Comparison of ENCODE assay signal across 1 cellular context in the genomic region with DNA sequence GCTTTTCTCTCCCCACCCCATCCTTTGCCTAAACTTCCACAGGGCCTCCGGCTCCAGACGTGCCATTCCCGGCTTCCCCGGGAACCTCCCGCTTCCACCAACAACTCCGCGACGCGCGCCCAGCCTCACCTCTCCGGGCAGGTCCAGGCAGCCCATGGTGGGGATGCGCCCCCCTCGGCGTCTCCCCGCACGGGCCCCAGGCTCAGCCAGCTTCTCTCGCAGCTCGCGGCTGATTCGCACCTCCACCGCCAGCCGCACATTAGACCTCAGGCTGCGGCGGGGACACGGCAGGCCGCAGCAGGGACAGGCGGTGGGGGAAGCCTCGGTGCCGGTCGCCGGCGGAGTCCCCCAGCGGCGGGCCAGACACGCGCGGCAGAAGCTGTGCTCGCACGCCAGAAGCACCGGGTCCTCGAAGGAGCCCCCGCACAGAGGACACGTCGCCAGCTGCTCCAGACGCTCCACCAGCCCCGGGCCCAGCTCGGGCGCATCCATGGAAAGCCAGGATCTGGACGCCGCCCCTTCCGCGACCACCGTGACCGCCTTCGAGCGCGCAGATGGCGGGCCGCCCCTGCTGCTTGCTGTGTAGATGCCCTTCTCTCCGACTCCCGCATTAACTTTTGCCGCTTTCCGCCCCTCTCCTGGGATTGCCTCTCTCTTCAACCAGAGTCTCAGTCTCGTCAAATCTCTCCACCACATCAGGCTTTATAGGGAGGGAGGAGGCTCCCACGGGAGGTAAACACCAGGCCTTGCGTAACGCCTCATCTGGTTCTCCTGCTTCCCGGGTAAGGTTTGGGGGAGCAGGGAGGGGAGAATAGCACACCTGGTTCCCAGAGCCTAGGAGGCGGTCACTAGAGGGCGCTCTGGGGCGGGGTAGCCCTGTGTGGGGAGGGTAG.
TF ChIP-seq lines count a peak whose summit lies in the region.

A gene with protein sequence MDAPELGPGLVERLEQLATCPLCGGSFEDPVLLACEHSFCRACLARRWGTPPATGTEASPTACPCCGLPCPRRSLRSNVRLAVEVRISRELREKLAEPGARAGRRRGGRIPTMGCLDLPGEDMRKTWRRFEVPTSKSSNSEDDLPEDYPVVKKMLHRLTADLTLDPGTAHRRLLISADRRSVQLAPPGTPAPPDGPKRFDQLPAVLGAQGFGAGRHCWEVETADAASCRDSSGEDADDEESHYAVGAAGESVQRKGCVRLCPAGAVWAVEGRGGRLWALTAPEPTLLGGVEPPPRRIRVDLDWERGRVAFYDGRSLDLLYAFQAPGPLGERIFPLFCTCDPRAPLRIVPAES (minus strand): TSS at position 676 of the 893 bp plus-strand sequence. CDS start 184 bp downstream, at position 492.

TF ChIP-seq in H1, 55 proteins besides CTCF, POLR2A, EP300 and RAD21:
- TF ChIP-seq USF2 (IDR thresholded peaks at IDR 0.05; ENCODE audit: low read length) (no peak), SIX5 (IDR thresholded peaks at IDR 0.05; ENCODE audit: low read depth, low read length) (no peak), RXRA (IDR thresholded peaks at IDR 0.05; ENCODE audit: insufficient read depth, low read depth, low read length) (no peak), ASH2L (IDR thresholded peaks at IDR 0.05; ENCODE audit: low read length) (no peak), SP4 (IDR thresholded peaks at IDR 0.05; ENCODE audit: low read length) (no peak), CEBPB (IDR thresholded peaks at IDR 0.05; ENCODE audit: low read depth, low read length) (peak; percentile 90), RBBP5 (IDR thresholded peaks at IDR 0.05; ENCODE audit: borderline replicate concordance, low read depth, low read length) (no peak; the same call in 1 of the 2 replicates), POU5F1 (IDR thresholded peaks at IDR 0.05; ENCODE audit: low read depth, low read length) (no peak), NANOG (IDR thresholded peaks at IDR 0.05; ENCODE audit: insufficient read depth, low read depth, low read length, poor library complexity, severe bottlenecking) (no peak), CHD2 (IDR thresholded peaks at IDR 0.05; ENCODE audit: low read length) (no peak), TEAD4 (IDR thresholded peaks at IDR 0.05; ENCODE audit: low read depth, low read length) (no peak), TCF12 (IDR thresholded peaks at IDR 0.05; ENCODE audit: low read depth, low read length) (peak; percentile 53; the same call in 1 of the 2 replicates), CHD7 (IDR thresholded peaks at IDR 0.05; ENCODE audit: insufficient replicate concordance, low read length) (no peak), CBX8 (IDR thresholded peaks at IDR 0.05; ENCODE audit: borderline replicate concordance, low read depth, low read length) (no peak), JUND (IDR thresholded peaks at IDR 0.05; ENCODE audit: low read length) (no peak), KDM5A (IDR thresholded peaks at IDR 0.05; ENCODE audit: low read length) (no peak), TAF7 (optimal IDR thresholded peaks at IDR 0.05; ENCODE audit: borderline replicate concordance, low read depth, low read length) (no peak), EZH2 (IDR thresholded peaks at IDR 0.05; ENCODE audit: low read depth, low read length, severe bottlenecking) (peak; percentile 74), SUZ12 (IDR thresholded peaks at IDR 0.05; ENCODE audit: low read length) (peak; percentile 67; the same call in 1 of the 2 replicates), SIRT6 (IDR thresholded peaks at IDR 0.05; ENCODE audit: low read length) (no peak), EGR1 (IDR thresholded peaks at IDR 0.05; ENCODE audit: borderline replicate concordance, low read depth, low read length) (no peak), TBP (IDR thresholded peaks at IDR 0.05; ENCODE audit: low read depth, low read length) (no peak), RFX5 (IDR thresholded peaks at IDR 0.05; ENCODE audit: borderline replicate concordance, low read depth, low read length) (no peak), KDM4A (IDR thresholded peaks at IDR 0.05; ENCODE audit: low read depth, low read length, severe bottlenecking) (peak; percentile 82), BRCA1 (IDR thresholded peaks at IDR 0.05; ENCODE audit: low read depth, low read length) (no peak), CTBP2 (IDR thresholded peaks at IDR 0.05; ENCODE audit: borderline replicate concordance, insufficient read depth, insufficient read length, low read length) (peak; percentile 47), SIN3A (conservative IDR thresholded peaks at IDR 0.05 in 1 of 2, IDR thresholded peaks at IDR 0.05 in 1 of 2; ENCODE audit: low read depth in 1 of 2, low read length in 2 of 2) (no peak), CREB1 (IDR thresholded peaks at IDR 0.05) (no peak), HDAC6 (IDR thresholded peaks at IDR 0.05; ENCODE audit: low read depth, low read length) (no peak), FOSL1 (IDR thresholded peaks at IDR 0.05; ENCODE audit: insufficient read depth, low read depth, low read length) (no peak), MAX (IDR thresholded peaks at IDR 0.05) (peak; percentile 55; the same call in 1 of the 2 replicates)
- TF ChIP-seq, protein P1, sequence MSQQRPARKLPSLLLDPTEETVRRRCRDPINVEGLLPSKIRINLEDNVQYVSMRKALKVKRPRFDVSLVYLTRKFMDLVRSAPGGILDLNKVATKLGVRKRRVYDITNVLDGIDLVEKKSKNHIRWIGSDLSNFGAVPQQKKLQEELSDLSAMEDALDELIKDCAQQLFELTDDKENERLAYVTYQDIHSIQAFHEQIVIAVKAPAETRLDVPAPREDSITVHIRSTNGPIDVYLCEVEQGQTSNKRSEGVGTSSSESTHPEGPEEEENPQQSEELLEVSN (IDR thresholded peaks at IDR 0.05): peak; percentile 87
TF ChIP-seq in H1: peak in this region for 8.
